ENCODE assay signal across 1 cellular context in genomic region chr4:8504279-8505007, GRCh38.
TF ChIP-seq lines count a peak whose summit lies in the region.

No MANE protein-coding gene starts in this region.

TF ChIP-seq in H1, 55 proteins besides CTCF, POLR2A, EP300 and RAD21 (continued from another document):
- TF ChIP-seq TEAD4 (IDR thresholded peaks at IDR 0.05; ENCODE audit: low read depth, low read length) (no peak), SIRT6 (IDR thresholded peaks at IDR 0.05; ENCODE audit: low read length) (no peak), RBBP5 (IDR thresholded peaks at IDR 0.05; ENCODE audit: borderline replicate concordance, low read depth, low read length) (no peak), JUND (IDR thresholded peaks at IDR 0.05; ENCODE audit: low read length) (no peak), GTF2F1 (IDR thresholded peaks at IDR 0.05; ENCODE audit: borderline replicate concordance, low read depth, low read length) (no peak), TAF7 (optimal IDR thresholded peaks at IDR 0.05; ENCODE audit: borderline replicate concordance, low read depth, low read length) (no peak), MAFK (IDR thresholded peaks at IDR 0.05; ENCODE audit: low read depth, low read length) (no peak), CHD7 (IDR thresholded peaks at IDR 0.05; ENCODE audit: insufficient replicate concordance, low read length) (no peak)
TF ChIP-seq in H1: peak in this region for 0.
